Comparison of ENCODE assay signal across 12 cellular contexts in the genomic region with DNA sequence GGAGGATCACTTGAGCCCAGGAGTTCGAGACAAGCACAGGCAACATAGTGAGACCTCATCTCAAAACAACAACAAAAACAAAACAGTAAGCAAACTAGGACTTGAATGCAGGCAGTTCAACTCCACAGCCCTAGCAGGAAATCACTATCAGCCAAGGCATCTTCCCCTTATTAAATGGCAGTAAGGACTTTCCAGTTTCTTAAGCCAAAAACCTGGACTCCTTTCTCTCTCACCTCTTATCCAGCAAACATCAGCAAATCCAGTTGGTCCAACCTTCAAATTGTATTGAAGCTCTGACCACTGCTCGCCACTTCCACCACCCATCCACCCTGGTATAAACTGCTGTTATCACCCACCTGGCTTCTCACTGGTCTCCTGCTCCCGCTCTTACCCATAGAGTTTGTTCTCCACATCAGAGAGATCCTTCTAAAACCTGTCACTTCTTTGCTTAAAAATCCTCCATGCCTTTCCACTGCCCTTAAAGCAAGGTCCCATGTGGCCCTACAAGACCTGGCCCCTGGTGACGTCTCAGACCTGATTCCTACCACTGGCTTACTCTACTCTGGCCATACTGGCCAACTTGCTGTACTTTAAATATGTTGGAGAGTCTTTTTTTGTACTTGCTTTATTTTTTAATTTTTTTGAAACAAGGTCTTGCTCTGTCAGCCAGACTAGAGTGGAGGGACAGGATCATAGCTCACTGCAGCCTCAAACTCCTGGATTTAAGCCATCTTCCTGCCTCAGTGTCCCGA. TPM values are rescaled to one million over a fixed set of nuclear protein-coding genes. Genes with fewer than 3 reads are reported as not detected.
A peak's percentile ranks its signal among the peaks of the same experiment; 100 is the strongest.
DNase-seq lines count a peak whose midpoint lies in the region; ATAC-seq and TF ChIP-seq lines count a peak whose summit lies in the region.
"Had no signal": no experiment of that assay in that cellular context is flagged by ENCODE, and none has a peak within 500 bp of the region (broad histone marks: within the 10 kb centered on the region; RNA-seq: fewer than 3 reads in every experiment).

No MANE protein-coding gene starts in this region.

- H3K9me3 Mint-ChIP-seq in activated T-cell treated with anti-CD3 and anti-CD28 coated beads, Interleukin-2, amount 50 U/mL, for 24 hours, result no peaks in the 10 kb centered on the region
- H3K9me3 Mint-ChIP-seq in activated naive CD8-positive, alpha-beta T cell (ENCODE audit: low read depth), result no peaks in the 10 kb centered on the region

- H3K9me3 ChIP-seq in right lobe of liver (no peaks in the 10 kb centered on the region), thymus (ENCODE audit: control insufficient read depth) (no peaks in the 10 kb centered on the region)
- H3K9me3 ChIP-seq: mucosa of descending colon had no signal

- intact Hi-C loops in right lobe of liver (cut with DNase I), result no loop called here

- H3K4me1 ChIP-seq in right lobe of liver (peaks cover 0 to 60% (median 21%) of the 10 kb centered on the region in 4 donors), thymus (ENCODE audit: control insufficient read depth, insufficient read depth, low read length) (peaks cover 59% of the 10 kb centered on the region)

- peaks cover 77% of the 10 kb centered on the region for H3K4me1 Mint-ChIP-seq in activated T-cell treated with anti-CD3 and anti-CD28 coated beads, Interleukin-2, amount 50 U/mL, for 24 hours (ENCODE audit: low read depth)
- peaks cover 63% of the 10 kb centered on the region for H3K4me1 Mint-ChIP-seq in activated naive CD8-positive, alpha-beta T cell (ENCODE audit: low read depth)

- H3K27ac Mint-ChIP-seq in activated T-cell treated with anti-CD3 and anti-CD28 coated beads, Interleukin-2, amount 50 U/mL, for 24 hours, result peak overlapping the region; percentile 63
- H3K27ac Mint-ChIP-seq in activated naive CD8-positive, alpha-beta T cell, result peak overlapping the region; percentile 76

- no peaks in the 10 kb centered on the region for H3K27me3 Mint-ChIP-seq in activated T-cell treated with anti-CD3 and anti-CD28 coated beads, Interleukin-2, amount 50 U/mL, for 24 hours
- no peaks in the 10 kb centered on the region for H3K27me3 Mint-ChIP-seq in activated naive CD8-positive, alpha-beta T cell

- H3K27me3 ChIP-seq in right lobe of liver (no peaks in the 10 kb centered on the region), thymus (ENCODE audit: control insufficient read depth, insufficient read depth) (no peaks in the 10 kb centered on the region)

- no peak for DNase-seq in activated T-cell treated with anti-CD3 and anti-CD28 coated beads, Interleukin-2, amount 50 U/mL, for 24 hours
- no peak for DNase-seq in activated T-cell treated with anti-CD3 and anti-CD28 coated beads, Interleukin-2, amount 50 U/mL, for 1 hour
- DNase-seq in right lobe of liver (no peak), HPDE6-E6E7 (ENCODE audit: extremely low spot score) (no peak)
- DNase-seq in stimulated activated CD4-positive, alpha-beta T cell treated with anti-CD3 and anti-CD28 coated beads, Interleukin-2, amount 100 ng/mL, for 24 hours, result no peak
- DNase-seq in activated CD8-positive, alpha-beta memory T cell treated with anti-CD3 and anti-CD28 coated beads, Interleukin-2, amount 50 U/mL, for 4 hours, result no peak
- DNase-seq: activated effector memory CD4-positive, alpha-beta T cell treated with anti-CD3 and anti-CD28 coated beads, Interleukin-2, amount 50 U/mL, for 16 hours; mucosa of descending colon; NCI-H1694 treated with DMSO at 0.1 percent for 48 hours had no signal

- H3K4me3 ChIP-seq in right lobe of liver (no peak overlapping the region), thymus (ENCODE audit: low read length) (peak overlapping the region; percentile 21)
- H3K4me3 ChIP-seq: mucosa of descending colon, SK-N-MC had no signal

- no peak for TF ChIP-seq POLR2A in right lobe of liver (IDR thresholded peaks at IDR 0.05)

- no peak for ATAC-seq in right lobe of liver
- ATAC-seq: mucosa of descending colon had no signal

- no peak for TF ChIP-seq CTCF in right lobe of liver (IDR thresholded peaks at IDR 0.05)

- WGBS in right lobe of liver (ENCODE audit: insufficient coverage, low coverage, low lambda C conversion rate, missing lambda C conversion rate), result 85% methylated on average over 5 of the region's 5 CpGs
- WGBS in thymus, result 64% methylated on average over 5 of the region's 5 CpGs

- H3K4me3 Mint-ChIP-seq in activated T-cell treated with anti-CD3 and anti-CD28 coated beads, Interleukin-2, amount 50 U/mL, for 24 hours, result no peak overlapping the region
- H3K4me3 Mint-ChIP-seq in activated naive CD8-positive, alpha-beta T cell, result no peak overlapping the region

- H3K27ac ChIP-seq in right lobe of liver (peak overlapping the region; percentile 19 to 76 (median 43)), thymus (ENCODE audit: low read depth) (peak overlapping the region; percentile 82)
- H3K27ac ChIP-seq: SK-N-MC had no signal

- H3K36me3 Mint-ChIP-seq in activated T-cell treated with anti-CD3 and anti-CD28 coated beads, Interleukin-2, amount 50 U/mL, for 24 hours (ENCODE audit: low read depth), result peaks cover 94% of the 10 kb centered on the region
- peaks cover 9% of the 10 kb centered on the region for H3K36me3 Mint-ChIP-seq in activated naive CD8-positive, alpha-beta T cell

- H3K36me3 ChIP-seq in right lobe of liver (no peaks in the 10 kb centered on the region), thymus (ENCODE audit: control insufficient read depth, insufficient read depth) (peaks cover 37% of the 10 kb centered on the region)

RNA-seq across cellular contexts. Expression of gene BCL2L1, which starts 27.6 kb away (rescaled TPM):
- 10 to 100 TPM; 30.5 to 96.1 (median 63.4) TPM for total RNA-seq in right lobe of liver
- 58.3 TPM for polyA plus RNA-seq in thymus

RNA-seq across cellular contexts. Expression of gene TPX2, which starts 44.1 kb away (rescaled TPM):
- total RNA-seq in right lobe of liver, result 1 to 10 TPM in 5 of 6 experiments, under 1 TPM in 1; 0.56 to 8.3 (median 2.8) TPM
- polyA plus RNA-seq in thymus, result 8.2 TPM

RNA-seq across cellular contexts. Expression of gene COX4I2, which starts 57.3 kb away (rescaled TPM):
- total RNA-seq in right lobe of liver, result not detected
- polyA plus RNA-seq in thymus, result 5.4 TPM
